ENCODE assay signal across 9 cellular contexts in the genomic region with DNA sequence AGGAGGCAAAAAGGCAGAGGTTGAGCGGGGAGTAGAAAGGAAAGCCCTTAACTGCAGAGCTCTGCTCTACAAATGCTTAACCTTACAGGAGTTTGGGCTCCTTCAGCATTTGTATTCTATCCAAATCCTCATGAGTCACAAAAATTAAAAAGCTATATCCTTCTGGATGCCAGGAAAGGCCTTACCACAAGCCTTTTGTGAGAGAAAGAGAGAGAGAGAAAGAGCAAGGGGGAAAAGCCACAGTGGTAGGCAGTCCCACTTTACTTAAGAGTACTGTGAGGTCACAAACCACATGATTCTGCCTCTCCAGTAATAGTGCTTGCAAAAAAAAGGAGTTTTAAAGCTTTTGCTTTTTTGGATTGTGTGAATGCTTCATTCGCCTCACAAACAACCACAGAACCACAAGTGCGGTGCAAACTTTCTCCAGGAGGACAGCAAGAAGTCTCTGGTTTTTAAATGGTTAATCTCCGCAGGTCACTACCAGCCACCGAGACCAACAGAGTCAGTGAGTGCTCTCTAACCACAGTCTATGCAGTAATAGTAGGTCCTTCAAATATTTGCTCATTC. TPM values are rescaled to one million over a fixed set of nuclear protein-coding genes. Genes with fewer than 3 reads are reported as not detected.
A peak's percentile ranks its signal among the peaks of the same experiment; 100 is the strongest.
DNase-seq lines count a peak whose midpoint lies in the region; ATAC-seq and TF ChIP-seq lines count a peak whose summit lies in the region.
"Had no signal": no experiment of that assay in that cellular context is flagged by ENCODE, and none has a peak within 500 bp of the region (broad histone marks: within the 10 kb centered on the region; RNA-seq: fewer than 3 reads in every experiment).

A gene (plus strand): TSS at position 375 of the 567 bp plus-strand sequence. CDS start 397 bp downstream, outside the sequence.

- H3K9ac ChIP-seq in PC-3 (ENCODE audit: low read length), result no peak within 1 kb of the TSS

- TF ChIP-seq CTCF in PC-3 (conservative IDR thresholded peaks at IDR 0.05; ENCODE audit: low read depth, low read length) (no peak), epithelial cell of proximal tubule (conservative IDR thresholded peaks at IDR 0.05; ENCODE audit: low read depth, low read length) (no peak), osteoblast (IDR thresholded peaks at IDR 0.05; ENCODE audit: extremely low read depth, low read depth, low read length) (no peak), transverse colon (IDR thresholded peaks at IDR 0.05) (no peak)

- DNase-seq in ELR (ENCODE audit: low read depth), result peak; percentile 56
- DNase-seq in PC-3, result peak; percentile 59
- peak; percentile 42 for DNase-seq in epithelial cell of proximal tubule (ENCODE audit: low read depth)
- no peak for DNase-seq in osteoblast (ENCODE audit: insufficient read length, low spot score, missing footprints)
- no peak for DNase-seq in activated CD4-positive, CD25-positive, alpha-beta regulatory T cell (lab: John Stamatoyannopoulos, UW)
- DNase-seq in transverse colon, result no peak

- H3K27me3 ChIP-seq in PC-3 (ENCODE audit: low read length), result no peaks in the 10 kb centered on the region
- H3K27me3 ChIP-seq in osteoblast (ENCODE audit: insufficient read depth, low read length), result no peaks in the 10 kb centered on the region
- no peaks in the 10 kb centered on the region for H3K27me3 ChIP-seq in transverse colon

- TF ChIP-seq EP300 in transverse colon (IDR thresholded peaks at IDR 0.05; ENCODE audit: low read depth), result no peak

- 0 out of 2 replicates have a peak within 1 kb of the TSS, but pooled peaks have one; percentile 15 for H2AFZ ChIP-seq in PC-3 (ENCODE audit: low read length)
- H2AFZ ChIP-seq in osteoblast (ENCODE audit: low read length), result peak within 1 kb of the TSS; percentile 78

- H3K9me3 ChIP-seq in PC-3 (ENCODE audit: low read length), result no peaks in the 10 kb centered on the region
- no peaks in the 10 kb centered on the region for H3K9me3 ChIP-seq in osteoblast (ENCODE audit: low read depth, low read length)
- no peaks in the 10 kb centered on the region for H3K9me3 ChIP-seq in transverse colon

- no peak for TF ChIP-seq POLR2A in transverse colon (IDR thresholded peaks at IDR 0.05)

- ATAC-seq in PC-3 (peak; percentile 90), HG02970 (IDR thresholded peaks at IDR 0.05; ENCODE audit: low FRiP score, unreplicated experiment) (no peak), GM18873 (IDR thresholded peaks at IDR 0.05; ENCODE audit: low FRiP score, unreplicated experiment) (no peak)
- ATAC-seq: stimulated activated memory B cell treated with anti-CD40 and anti-IgM and Interleukin-4, amounts not matched to agents 10 μg/mL and 1 μg/mL and 100 μg/mL, for 72 hours had no signal

- H3K79me2 ChIP-seq in PC-3 (ENCODE audit: low read length) (no peaks in the 10 kb centered on the region), osteoblast (ENCODE audit: insufficient read depth, low read length) (peaks cover 39% of the 10 kb centered on the region)

- in situ Hi-C loops in transverse colon (cut with MboI; ENCODE audit: low pct_ligation_motif_present in 1 of 4, low pct_unique_long_range_greater_than_20kb in 1 of 4, low sequenced_read_pairs in 3 of 4), result no loop called here

- POLR2A ChIA-PET in PC-3 (lab: Charles Lee; ENCODE audit: unreplicated experiment), result interaction anchor here (0.6 kb wide), 1 partner anchor 25 kb away, joined by 3 read pairs; no protein-coding TSS in a partner anchor

- H3K9me2 ChIP-seq in PC-3 (replicated peaks; ENCODE audit: low read length), result no peaks in the 10 kb centered on the region

- CTCF ChIA-PET in PC-3 (lab: Charles Lee), result no interaction called here

- intact Hi-C loops in PC-3 (cut with micrococcal nuclease) (no loop called here), transverse colon (cut with DNase I; ENCODE audit: low total_unique reads) (no loop called here)

- H3K4me1 ChIP-seq in PC-3 (ENCODE audit: insufficient read depth, low read length) (peaks cover 16% of the 10 kb centered on the region), osteoblast (ENCODE audit: insufficient read depth, low read length) (peaks cover 18% of the 10 kb centered on the region), transverse colon (peaks cover 0 to 5% (median 0%) of the 10 kb centered on the region in 4 donors)

- H3K4me2 ChIP-seq in PC-3 (ENCODE audit: low read length) (no peak within 1 kb of the TSS), osteoblast (ENCODE audit: insufficient read depth, low read length) (peak within 1 kb of the TSS; percentile 80)

- H3K36me3 ChIP-seq in PC-3 (ENCODE audit: low read depth, low read length) (no peaks in the 10 kb centered on the region), osteoblast (ENCODE audit: insufficient read depth, low read length) (no peaks in the 10 kb centered on the region), transverse colon (no peaks in the 10 kb centered on the region)

- WGBS in transverse colon (ENCODE audit: low coverage in 1 of 2), 2 donors, result 79 to 86% methylated on average over 1 to 5 of the region's 5 CpGs

- no TSS peak for BruUV-seq in PC-3 (replicated peaks; lab: Mats Ljungman, UMichigan)

- no peaks in the 10 kb centered on the region for H3F3A ChIP-seq in PC-3 (ENCODE audit: low read length, unreplicated experiment)

- H3K27ac ChIP-seq in PC-3 (ENCODE audit: low read length), result no peak within 1 kb of the TSS
- H3K27ac ChIP-seq in osteoblast (ENCODE audit: low read depth, low read length), result peak within 1 kb of the TSS; percentile 82
- no peak within 1 kb of the TSS for H3K27ac ChIP-seq in transverse colon

- H4K20me1 ChIP-seq in PC-3 (ENCODE audit: low read length) (no peaks in the 10 kb centered on the region), osteoblast (ENCODE audit: insufficient read depth, low read length) (no peaks in the 10 kb centered on the region)

- H3K4me3 ChIP-seq in PC-3 (ENCODE audit: low read length), result no peak within 1 kb of the TSS
- H3K4me3 ChIP-seq in epithelial cell of proximal tubule (ENCODE audit: low read depth, low read length), result peak within 1 kb of the TSS; percentile 50
- peak within 1 kb of the TSS; percentile 70 for H3K4me3 ChIP-seq in osteoblast (ENCODE audit: insufficient read depth, low read length)
- H3K4me3 ChIP-seq in transverse colon, result peak within 1 kb of the TSS in 1 of 4 donors; percentile 7

RNA-seq across cellular contexts. Expression of the gene that starts here (rescaled TPM):
- total RNA-seq in PC-3 (2014; rRNA removed) (3.8 and 7.3 TPM in 2 replicates), epithelial cell of proximal tubule (12.7 and 13.1 TPM in 2 replicates), osteoblast (30.0 and 35.4 TPM in 2 replicates), transverse colon (1 to 10 TPM in 3 of 4 donors, under 1 TPM in 1; 1.00 to 8.1 (median 3.6) TPM)

Comparison
In these comparisons a context has a peak if more than half of its experiments do, and no peak if none do; other contexts are left out.
1. DNase-seq: peak in ELR (single experiment), PC-3 (single experiment) and epithelial cell of proximal tubule (single experiment); none in osteoblast (single experiment), activated CD4-positive, CD25-positive, alpha-beta regulatory T cell (0 of 4) and transverse colon (single experiment).